In genomic region chr5:141525659-141526058, GRCh38 we compare ENCODE assay signal across 1 cellular context.
TF ChIP-seq lines count a peak whose summit lies in the region.

No MANE protein-coding gene starts in this region.

TF ChIP-seq in liver, 16 proteins besides CTCF, POLR2A, EP300 and RAD21 (continued from another document):
- no peak for TF ChIP-seq REST (IDR thresholded peaks at IDR 0.05)
- TF ChIP-seq NR2F2 (IDR thresholded peaks at IDR 0.05): no peak
- peak; percentile 92 to 95 for TF ChIP-seq HNF4A (conservative IDR thresholded peaks at IDR 0.05)
- peak; percentile 89 for TF ChIP-seq SP1 (IDR thresholded peaks at IDR 0.05)
- TF ChIP-seq TAF1 (conservative IDR thresholded peaks at IDR 0.05): peak; percentile 49
- TF ChIP-seq ATF3 (IDR thresholded peaks at IDR 0.05): no peak
- peak; percentile 16 to 62 for TF ChIP-seq JUND (IDR thresholded peaks at IDR 0.05)
